In genomic region chr1:61993331-61993961, GRCh38 we compare ENCODE assay signal across 19 cellular contexts.
DNase-seq lines count a peak whose midpoint lies in the region; ATAC-seq and TF ChIP-seq lines count a peak whose summit lies in the region.
"Had no signal": no experiment of that assay in that cellular context is flagged by ENCODE, and none has a peak within 500 bp of the region (broad histone marks: within the 10 kb centered on the region; RNA-seq: fewer than 3 reads in every experiment).

No MANE protein-coding gene starts in this region.

- no peak overlapping the region for H3K27ac Mint-ChIP-seq in mesothelial cell of epicardium
- no peak overlapping the region for H3K27ac Mint-ChIP-seq in HFFc6
- H3K27ac Mint-ChIP-seq: activated CD4-positive, alpha-beta memory T cell treated with anti-CD3 and anti-CD28 coated beads for 36 hours; activated naive CD4-positive, alpha-beta T cell treated with anti-CD3 and anti-CD28 coated beads, Interleukin-2, amount 50 U/mL, for 72 hours; activated T-cell treated with anti-CD3 and anti-CD28 coated beads, Interleukin-2, amount 50 U/mL, for 24 hours; CD4-positive, CD25-positive, alpha-beta regulatory T cell had no signal

- H3K36me3 Mint-ChIP-seq in mesothelial cell of epicardium (peaks cover 13% of the 10 kb centered on the region), HFFc6 (ENCODE audit: low read depth) (no peaks in the 10 kb centered on the region)

- 16% methylated on average over 5 of the region's 5 CpGs for whole genome bisulfite sequencing in mammary epithelial cell (ENCODE audit: low coverage, missing lambda C conversion rate)

- H3K9me3 ChIP-seq in PC-9 (ENCODE audit: insufficient read depth, low read depth) = no peaks in the 10 kb centered on the region
- no peaks in the 10 kb centered on the region for H3K9me3 ChIP-seq in mammary epithelial cell (replicated peaks; ENCODE audit: insufficient read depth, low read length)

- no peak overlapping the region for H3K4me3 ChIP-seq in PC-9
- no peak overlapping the region for H3K4me3 ChIP-seq in mammary epithelial cell (replicated peaks in 1 of 3; ENCODE audit: insufficient read depth in 1 of 3, low read depth in 2 of 3, low read length in 3 of 3)
- H3K4me3 ChIP-seq: skin epidermis had no signal

- H3K4me1 Mint-ChIP-seq in mesothelial cell of epicardium (no peaks in the 10 kb centered on the region), HFFc6 (ENCODE audit: low read depth) (no peaks in the 10 kb centered on the region; the same call in 1 of the 2 replicates)
- H3K4me1 Mint-ChIP-seq: CD4-positive, CD25-positive, alpha-beta regulatory T cell had no signal

- intact Hi-C loops in PC-9 (cut with micrococcal nuclease; ENCODE audit: unreplicated experiment) = no loop called here
- intact Hi-C loops in mammary epithelial cell (cut with micrococcal nuclease) = loop anchor here (2.0 kb wide), 1 partner anchor 43 kb away; no protein-coding TSS in a partner anchor
- intact Hi-C loops in sciatic nerve (cut with DNase I) = no loop called here

- no peaks in the 10 kb centered on the region for H3K9me2 ChIP-seq in PC-9 (ENCODE audit: insufficient read depth)

- H4K20me1 ChIP-seq in PC-9 (ENCODE audit: insufficient read depth) = no peaks in the 10 kb centered on the region
- no peaks in the 10 kb centered on the region for H4K20me1 ChIP-seq in mammary epithelial cell (ENCODE audit: insufficient read depth, low read length)

- H3K27me3 ChIP-seq in PC-9 (ENCODE audit: insufficient read depth, low read depth) (no peaks in the 10 kb centered on the region), mammary epithelial cell (ENCODE audit: insufficient read depth, low read length) (no peaks in the 10 kb centered on the region)

- POLR2A ChIA-PET in PC-9 (lab: Charles Lee; ENCODE audit: unreplicated experiment) = no interaction called here

- H2AFZ ChIP-seq in PC-9 (no peak overlapping the region), mammary epithelial cell (ENCODE audit: low read depth, low read length) (no peak overlapping the region)

- TF ChIP-seq CTCF in PC-9 (conservative IDR thresholded peaks at IDR 0.05) (no peak), mammary epithelial cell (conservative IDR thresholded peaks at IDR 0.05 in 1 of 2, IDR thresholded peaks at IDR 0.05 in 1 of 2; ENCODE audit: extremely low read depth in 1 of 2, insufficient read depth in 1 of 2, low read depth in 1 of 2, low read length in 2 of 2) (no peak), mesothelial cell of epicardium (IDR thresholded peaks at IDR 0.05; ENCODE audit: unreplicated experiment) (no peak), HFFc6 (IDR thresholded peaks at IDR 0.05) (no peak)

- dilution Hi-C loops in mammary epithelial cell (cut with HindIII; ENCODE audit: low sequenced_read_pairs) = no loop called here

- H3K4me1 ChIP-seq in PC-9 (replicated peaks; ENCODE audit: insufficient read depth) (no peaks in the 10 kb centered on the region), mammary epithelial cell (ENCODE audit: insufficient read depth, low read length) (peaks cover 28% of the 10 kb centered on the region)

- H3K27ac ChIP-seq in PC-9 = 0 out of 2 replicates have a peak overlapping the region, but pooled peaks have one; percentile 18
- peak overlapping the region; percentile 63 for H3K27ac ChIP-seq in mammary epithelial cell (ENCODE audit: insufficient read depth, low read depth, low read length)
- H3K27ac ChIP-seq: skin epidermis had no signal

- in situ Hi-C loops in mammary epithelial cell (cut with MboI; ENCODE audit: low sequenced_read_pairs in 2 of 2) = no loop called here

- peaks cover 13% of the 10 kb centered on the region; the same call in 1 of the 2 replicates for H3F3A ChIP-seq in PC-9 (ENCODE audit: insufficient read depth, low read depth)

- CTCF ChIA-PET in PC-9 (lab: Charles Lee) = interaction anchor here (0.6 kb wide), 1 partner anchor 42 kb away, joined by 4 read pairs; no protein-coding TSS in a partner anchor
- CTCF ChIA-PET in mammary epithelial cell (lab: Charles Lee; ENCODE audit: low non-redundant PET) = no interaction called here

- BruUV-seq in PC-9 (replicated peaks; lab: Mats Ljungman, UMichigan) (no TSS peak), mammary epithelial cell (replicated peaks; lab: Mats Ljungman, UMichigan) (no TSS peak)

- H3K36me3 ChIP-seq in PC-9 (ENCODE audit: low read depth) (peaks cover 24% of the 10 kb centered on the region), mammary epithelial cell (ENCODE audit: insufficient read depth, low read length) (peaks cover 4% of the 10 kb centered on the region)

- H3K9me3 Mint-ChIP-seq in mesothelial cell of epicardium (no peaks in the 10 kb centered on the region), HFFc6 (no peaks in the 10 kb centered on the region; the same call in 1 of the 2 replicates)
- H3K9me3 Mint-ChIP-seq: activated CD4-positive, alpha-beta memory T cell treated with anti-CD3 and anti-CD28 coated beads for 36 hours; activated naive CD4-positive, alpha-beta T cell treated with anti-CD3 and anti-CD28 coated beads, Interleukin-2, amount 50 U/mL, for 72 hours; activated T-cell treated with anti-CD3 and anti-CD28 coated beads, Interleukin-2, amount 50 U/mL, for 24 hours; CD4-positive, CD25-positive, alpha-beta regulatory T cell had no signal

- no peak overlapping the region for H3K4me3 Mint-ChIP-seq in mesothelial cell of epicardium
- no peak overlapping the region for H3K4me3 Mint-ChIP-seq in HFFc6
- H3K4me3 Mint-ChIP-seq: activated CD4-positive, alpha-beta memory T cell treated with anti-CD3 and anti-CD28 coated beads for 36 hours; activated T-cell treated with anti-CD3 and anti-CD28 coated beads, Interleukin-2, amount 50 U/mL, for 24 hours; CD4-positive, CD25-positive, alpha-beta regulatory T cell had no signal

- H3K79me2 ChIP-seq in PC-9 (ENCODE audit: low read depth) (no peaks in the 10 kb centered on the region), mammary epithelial cell (ENCODE audit: insufficient read depth, low read length) (no peaks in the 10 kb centered on the region)

- no peak overlapping the region for H3K4me2 ChIP-seq in PC-9
- peak overlapping the region; percentile 26 for H3K4me2 ChIP-seq in mammary epithelial cell (ENCODE audit: insufficient read depth, low read depth, low read length)

- H3K27me3 Mint-ChIP-seq in mesothelial cell of epicardium (ENCODE audit: low read depth) (no peaks in the 10 kb centered on the region), HFFc6 (ENCODE audit: insufficient read depth) (no peaks in the 10 kb centered on the region)
- H3K27me3 Mint-ChIP-seq: activated CD4-positive, alpha-beta memory T cell treated with anti-CD3 and anti-CD28 coated beads for 36 hours; activated T-cell treated with anti-CD3 and anti-CD28 coated beads, Interleukin-2, amount 50 U/mL, for 24 hours; CD4-positive, CD25-positive, alpha-beta regulatory T cell had no signal

- ATAC-seq in sciatic nerve (no peak), GM21528 (IDR thresholded peaks at IDR 0.05; ENCODE audit: low FRiP score, unreplicated experiment) (no peak)
- ATAC-seq: activated naive CD4-positive, alpha-beta T cell treated with anti-CD3 and anti-CD28 coated beads, Interleukin-2, amount 50 U/mL, for 72 hours had no signal

- DNase-seq in EL (peak; percentile 65), PC-9 (peak; percentile 5 to 70), mammary epithelial cell (peak; percentile 99), left kidney (ENCODE audit: low read depth, low spot score) (peak; percentile 31), mesothelial cell of epicardium (ENCODE audit: low spot score in 2 of 2, unreplicated experiment in 2 of 2) (no peak), sciatic nerve (ENCODE audit: low spot score) (no peak), HFFc6 (no peak)
- DNase-seq: activated CD4-positive, alpha-beta memory T cell treated with anti-CD3 and anti-CD28 coated beads for 36 hours; activated T-cell treated with anti-CD3 and anti-CD28 coated beads, Interleukin-2, amount 50 U/mL, for 24 hours; CD4-positive, CD25-positive, alpha-beta regulatory T cell; DMS79 treated with DMSO at 0.1 percent for 48 hours; effector CD4-positive, alpha-beta T cell; kidney glomerular epithelial cell; NCI-H1048; stimulated activated CD4-positive, alpha-beta T cell treated with anti-CD3 and anti-CD28 coated beads, Interleukin-4, amount 100 ng/mL, for 4 hours; stimulated activated CD8-positive, alpha-beta memory T cell treated with anti-CD3 and anti-CD28 coated beads, Interleukin-4, amount 100 ng/mL, for 48 hours had no signal

- no peak overlapping the region for H3K9ac ChIP-seq in mammary epithelial cell (ENCODE audit: insufficient read depth, low read length)

Comparison
In these comparisons a context has a peak if more than half of its experiments do, and no peak if none do; other contexts are left out.
1. DNase-seq: peak in EL (single experiment), PC-9 (2 of 2), mammary epithelial cell (single experiment) and left kidney (single experiment); none in mesothelial cell of epicardium (0 of 2), sciatic nerve (single experiment) and HFFc6 (single experiment).